In genomic region chr2:85326406-85326945, GRCh38 we compare ENCODE assay signal across 8 cellular contexts. TPM values are rescaled to one million over a fixed set of nuclear protein-coding genes. Genes with fewer than 3 reads are reported as not detected.
DNase-seq lines count a peak whose midpoint lies in the region; ATAC-seq, FAIRE-seq and TF ChIP-seq lines count a peak whose summit lies in the region.

No MANE protein-coding gene starts in this region.

- no peaks in the 10 kb centered on the region for H3K27me3 Mint-ChIP-seq in IgD-negative memory B cell
- no peaks in the 10 kb centered on the region for H3K27me3 Mint-ChIP-seq in activated B cell treated with CpG ODN at 0.5 μM for 24 hours
- no peaks in the 10 kb centered on the region for H3K27me3 Mint-ChIP-seq in naive thymus-derived CD8-positive, alpha-beta T cell

- peak overlapping the region; percentile 79 to 80 for H3K9ac ChIP-seq in duodenal mucosa (ENCODE audit: low read depth in 1 of 2, low read length in 2 of 2)

- H3K4me1 Mint-ChIP-seq in IgD-negative memory B cell: peaks cover 39 to 49% (median 43%) of the 10 kb centered on the region in 3 donors
- H3K4me1 Mint-ChIP-seq in activated B cell treated with CpG ODN at 0.5 μM for 24 hours: peaks cover 75% of the 10 kb centered on the region
- H3K4me1 Mint-ChIP-seq in naive thymus-derived CD8-positive, alpha-beta T cell: peaks cover 35 to 69% (median 57%) of the 10 kb centered on the region in 4 donors

- CTCF ChIA-PET in activated B cell treated with CpG ODN at 0.5 μM for 24 hours (lab: Charles Lee): interaction anchor here (0.6 to 1.9 kb wide), 4 partner anchors 26 to 226 kb away, joined by 3 to 6 read pairs (median 3); no protein-coding TSS in a partner anchor

- H3K4me3 Mint-ChIP-seq in IgD-negative memory B cell: peak overlapping the region; percentile 93 to 99 (median 98)
- peak overlapping the region; percentile 99 for H3K4me3 Mint-ChIP-seq in activated B cell treated with CpG ODN at 0.5 μM for 24 hours
- H3K4me3 Mint-ChIP-seq in naive thymus-derived CD8-positive, alpha-beta T cell: peak overlapping the region; percentile 96 to 100 (median 99)

- intact Hi-C loops in activated B cell treated with CpG ODN at 0.5 μM for 24 hours (cut with micrococcal nuclease): loop anchor here (1.0 to 10.0 kb wide), 6 partner anchors 14 to 1298 kb away; partner anchors contain the start of genes CHMP3, IMMT, MRPL35 and RNF103

- TF ChIP-seq CTCF in activated B cell treated with CpG ODN at 0.5 μM for 24 hours (IDR thresholded peaks at IDR 0.05): no peak

- H3K36me3 Mint-ChIP-seq in IgD-negative memory B cell (peaks cover 11% of the 10 kb centered on the region), activated B cell treated with CpG ODN at 0.5 μM for 24 hours (ENCODE audit: low read depth) (peaks cover 66% of the 10 kb centered on the region)
- H3K36me3 Mint-ChIP-seq in naive thymus-derived CD8-positive, alpha-beta T cell: peaks cover 31 to 60% (median 48%) of the 10 kb centered on the region in 3 donors

- POLR2A ChIA-PET in activated B cell treated with CpG ODN at 0.5 μM for 24 hours (lab: Charles Lee): interaction anchor here (0.9 to 3.4 kb wide), 21 partner anchors 8 to 1115 kb away, joined by 3 to 93 read pairs (median 13); partner anchors contain the start of genes CAPG, ELMOD3, IMMT and KCMF1
- POLR2A ChIA-PET in naive thymus-derived CD8-positive, alpha-beta T cell (lab: Charles Lee): interaction anchor here (1.1 to 5.6 kb wide), 29 partner anchors 8 to 1115 kb away, joined by 3 to 122 read pairs (median 8); partner anchors contain the start of genes ELMOD3, GGCX, KCMF1 and KDM3A

- H3K4me1 ChIP-seq in duodenal mucosa (ENCODE audit: control insufficient read depth in 1 of 2, insufficient read depth in 2 of 2, low read length in 2 of 2): peaks cover 31 to 41% of the 10 kb centered on the region in 2 donors

- DNase-seq in CD1c-positive myeloid dendritic cell (ENCODE audit: extremely low spot score): peak; percentile 90
- DNase-seq in activated B cell treated with CpG ODN at 0.5 μM for 24 hours: peak; percentile 34
- peak; percentile 17 to 70 (median 39) for DNase-seq in naive thymus-derived CD8-positive, alpha-beta T cell
- DNase-seq in NCI-H1092 treated with DMSO at 0.1 percent for 48 hours (lab: John Stamatoyannopoulos, UW): no peak
- DNase-seq in HTR-8/SVneo (ENCODE audit: insufficient read length, low spot score): no peak

- H3K4me3 ChIP-seq in duodenal mucosa (ENCODE audit: low read depth in 1 of 2, low read length in 2 of 2): peak overlapping the region; percentile 86

- H3K27ac Mint-ChIP-seq in IgD-negative memory B cell (peak overlapping the region; percentile 95 to 100 (median 99)), activated B cell treated with CpG ODN at 0.5 μM for 24 hours (peak overlapping the region; percentile 100)
- H3K27ac Mint-ChIP-seq in naive thymus-derived CD8-positive, alpha-beta T cell: peak overlapping the region; percentile 97 to 100 (median 100)

- FAIRE-seq in HTR-8/SVneo (lab: Jason Lieb, UNC): no peak

- H3K9me3 ChIP-seq in duodenal mucosa (ENCODE audit: control insufficient read depth in 1 of 2, low read length in 2 of 2): no peaks in the 10 kb centered on the region

- H3K27me3 ChIP-seq in duodenal mucosa (ENCODE audit: control insufficient read depth in 1 of 2, insufficient read depth in 2 of 2, low read length in 2 of 2): no peaks in the 10 kb centered on the region

- H3K9me3 Mint-ChIP-seq in IgD-negative memory B cell: no peaks in the 10 kb centered on the region
- no peaks in the 10 kb centered on the region for H3K9me3 Mint-ChIP-seq in activated B cell treated with CpG ODN at 0.5 μM for 24 hours
- no peaks in the 10 kb centered on the region for H3K9me3 Mint-ChIP-seq in naive thymus-derived CD8-positive, alpha-beta T cell

- peaks cover 17 to 32% of the 10 kb centered on the region in 2 donors for H3K36me3 ChIP-seq in duodenal mucosa (ENCODE audit: control insufficient read depth in 1 of 2, insufficient read depth in 2 of 2, low read length in 2 of 2)

- peak overlapping the region; percentile 98 for H3K27ac ChIP-seq in duodenal mucosa (ENCODE audit: low read depth, low read length)

- ATAC-seq in GM19468 (IDR thresholded peaks at IDR 0.05; ENCODE audit: extremely low read depth, unreplicated experiment) (peak; percentile 17), activated B cell treated with CpG ODN at 0.5 μM for 24 hours (ENCODE audit: low read depth) (peak; percentile 16)
- ATAC-seq in naive thymus-derived CD8-positive, alpha-beta T cell: peak; percentile 14 to 18

RNA-seq across cellular contexts. Expression of gene TGOLN2, which starts 1.3 kb away (rescaled TPM):
- 86.7 TPM for polyA plus RNA-seq in IgD-negative memory B cell
- total RNA-seq in activated B cell treated with CpG ODN at 0.5 μM for 24 hours: 103 and 119 TPM in 2 replicates
- total RNA-seq in naive thymus-derived CD8-positive, alpha-beta T cell: 100 to 1,000 TPM; 215 to 227 TPM
- 10 to 100 TPM; 55.6 to 80.0 (median 65.1) TPM for polyA plus RNA-seq in naive thymus-derived CD8-positive, alpha-beta T cell

RNA-seq across cellular contexts. Expression of gene RETSAT, which starts 27.9 kb away (rescaled TPM):
- polyA plus RNA-seq in IgD-negative memory B cell: 10.6 TPM
- 16.9 and 17.1 TPM in 2 replicates for total RNA-seq in activated B cell treated with CpG ODN at 0.5 μM for 24 hours
- 10 to 100 TPM; 21.3 to 25.6 TPM for total RNA-seq in naive thymus-derived CD8-positive, alpha-beta T cell
- polyA plus RNA-seq in naive thymus-derived CD8-positive, alpha-beta T cell: 10 to 100 TPM in 1 of 3 donors, 1 to 10 TPM in 2; 6.6 to 15.1 (median 9.9) TPM

RNA-seq across cellular contexts. Expression of gene ELMOD3, which starts 28.1 kb away (rescaled TPM):
- polyA plus RNA-seq in IgD-negative memory B cell: 16.0 TPM
- 19.2 and 25.4 TPM in 2 replicates for total RNA-seq in activated B cell treated with CpG ODN at 0.5 μM for 24 hours
- 10 to 100 TPM; 27.7 to 29.3 TPM for total RNA-seq in naive thymus-derived CD8-positive, alpha-beta T cell
- polyA plus RNA-seq in naive thymus-derived CD8-positive, alpha-beta T cell: 10 to 100 TPM in 2 of 3 donors, 1 to 10 TPM in 1; 6.3 to 14.5 (median 11.8) TPM

Comparison
In these comparisons a context has a peak if more than half of its experiments do, and no peak if none do; other contexts are left out.
1. DNase-seq: peak in CD1c-positive myeloid dendritic cell (single experiment), activated B cell treated with CpG ODN at 0.5 μM for 24 hours (single experiment) and naive thymus-derived CD8-positive, alpha-beta T cell (10 of 10); none in NCI-H1092 treated with DMSO at 0.1 percent for 48 hours (single experiment) and HTR-8/SVneo (single experiment).
2. Peak in every context shown above with its lines, with median percentiles within 50 percentile points of each other: ATAC-seq, H3K27ac Mint-ChIP-seq and H3K4me3 Mint-ChIP-seq.